ENCODE assay signal across 9 cellular contexts in genomic region chr16:84650062-84650991, GRCh38. TPM values are rescaled to one million over a fixed set of nuclear protein-coding genes. Genes with fewer than 3 reads are reported as not detected.
DNase-seq lines count a peak whose midpoint lies in the region; ATAC-seq, FAIRE-seq and TF ChIP-seq lines count a peak whose summit lies in the region.
"Had no signal": no experiment of that assay in that cellular context is flagged by ENCODE, and none has a peak within 500 bp of the region (broad histone marks: within the 10 kb centered on the region; RNA-seq: fewer than 3 reads in every experiment).

No MANE protein-coding gene starts in this region.

- peak; percentile 15 for FAIRE-seq in K562 (lab: Jason Lieb, UNC)

- peaks cover 18% of the 10 kb centered on the region for H3F3A ChIP-seq in GM23248 (ENCODE audit: insufficient read depth)

- TF ChIP-seq EP300 in K562 (IDR thresholded peaks at IDR 0.05; ENCODE audit: low read length), result no peak
- TF ChIP-seq EP300 in stomach (IDR thresholded peaks at IDR 0.05), result no peak

- no peaks in the 10 kb centered on the region for H3K9me1 ChIP-seq in K562 (ENCODE audit: control insufficient read depth, insufficient read depth, low read length)

- BruUV-seq in K562 (replicated peaks; lab: Mats Ljungman, UMichigan), result TSS peak; percentile 54

- H2AFZ ChIP-seq in GM23248 (no peak overlapping the region), K562 (ENCODE audit: low read depth, low read length) (no peak overlapping the region)

- intact Hi-C loops in K562 (cut with micrococcal nuclease), result no loop called here
- intact Hi-C loops in left colon (cut with DNase I, micrococcal nuclease), result no loop called here
- intact Hi-C loops in stomach (cut with DNase I; ENCODE audit: low total_unique reads), result no loop called here

- 42 to 43% methylated on average over 20 of the region's 20 CpGs for WGBS in GM23248 (ENCODE audit: low coverage in 1 of 2, low lambda C conversion rate in 2 of 2, missing lambda C conversion rate in 2 of 2), 2 experiments
- 85% methylated on average over 20 of the region's 20 CpGs for WGBS in K562 (ENCODE audit: insufficient coverage, low coverage, missing lambda C conversion rate)
- 69 to 78% (median 77%) methylated on average over 20 of the region's 20 CpGs for WGBS in stomach, 5 donors

- peaks cover 34% of the 10 kb centered on the region for H3K79me2 ChIP-seq in GM23248 (ENCODE audit: insufficient read depth)
- peaks cover 14% of the 10 kb centered on the region for H3K79me2 ChIP-seq in K562 (ENCODE audit: control insufficient read depth, insufficient read depth, low read length)

- DNase-seq in AG04449 (ENCODE audit: low read depth, low spot score) (peak; percentile 58), GM23248 (peak; percentile 91), K562 (ENCODE audit: extremely low read depth in 1 of 4, low spot score in 3 of 4) (no peak), kidney epithelial cell (ENCODE audit: low read depth) (peak; percentile 76), GM10266 (ENCODE audit: extremely low spot score) (no peak), NCI-H2107 treated with DMSO at 0.1 percent for 48 hours (lab: John Stamatoyannopoulos, UW; ENCODE audit: unreplicated experiment) (no peak), left colon (no peak), stomach (no peak)
- DNase-seq: GDM1 had no signal

- CTCF ChIA-PET in AG04449 (lab: Yijun Ruan, JAX) (interaction anchor here (0.9 to 4.6 kb wide), 7 partner anchors 12 to 139 kb away, joined by 3 to 23 read pairs (median 19); no protein-coding TSS in a partner anchor), K562 (lab: Yijun Ruan, JAX; ENCODE audit: low intra/inter-chr PET ratio) (no interaction called here)

- no peaks in the 10 kb centered on the region for H3K9me2 ChIP-seq in GM23248 (ENCODE audit: insufficient read depth)

- POLR2A ChIA-PET in AG04449 (lab: Yijun Ruan, JAX), result no interaction called here
- POLR2A ChIA-PET in K562 (lab: Yijun Ruan, JAX), result interaction anchor here (0.6 to 1.0 kb wide), 3 partner anchors 8 to 22 kb away, joined by 3 to 4 read pairs (median 3); no protein-coding TSS in a partner anchor

- ATAC-seq in K562, result no peak
- ATAC-seq in left colon, result no peak

- peak overlapping the region; percentile 52 for H3K27ac ChIP-seq in GM23248
- H3K27ac ChIP-seq in K562 (ENCODE audit: extremely low read depth, low read depth, low read length), result no peak overlapping the region
- H3K27ac ChIP-seq in stomach, result peak overlapping the region in 2 of 5 donors; percentile 89 to 97

- H3K4me1 ChIP-seq in GM23248 (ENCODE audit: insufficient read depth), result peaks cover 25% of the 10 kb centered on the region
- peaks cover 12 to 14% of the 10 kb centered on the region in 2 experiments; a peak in 4 of 5 replicates for H3K4me1 ChIP-seq in K562 (replicated peaks in 1 of 2; ENCODE audit: control insufficient read depth in 2 of 2, insufficient read depth in 2 of 2, low read length in 2 of 2)
- peaks cover 14 to 40% (median 32%) of the 10 kb centered on the region in 4 donors for H3K4me1 ChIP-seq in stomach

- H3K9ac ChIP-seq in GM23248 (peak overlapping the region; percentile 14; the same call in 1 of the 2 replicates), K562 (ENCODE audit: insufficient read depth in 1 of 2, low read depth in 2 of 2, low read length in 2 of 2) (no peak overlapping the region)

- TF ChIP-seq RAD21 in K562 (CRISPR knock-in tag; conservative IDR thresholded peaks at IDR 0.05 in 1 of 2, IDR thresholded peaks at IDR 0.05 in 1 of 2), result no peak

- no peaks in the 10 kb centered on the region for H4K20me1 ChIP-seq in GM23248 (ENCODE audit: insufficient read depth)
- 0 out of 2 replicates have a peak, but pooled peaks cover 7% of the 10 kb centered on the region for H4K20me1 ChIP-seq in K562 (replicated peaks; ENCODE audit: control insufficient read depth, insufficient read depth, low read length)

- TF ChIP-seq POLR2A in K562 (conservative IDR thresholded peaks at IDR 0.05) (no peak), stomach (IDR thresholded peaks at IDR 0.05) (no peak)

- H3K4me3 ChIP-seq in AG04449 (ENCODE audit: low read depth, low read length), result peak overlapping the region; percentile 20; the same call in 1 of the 2 replicates
- H3K4me3 ChIP-seq in GM23248, result peak overlapping the region; percentile 74
- no peak overlapping the region for H3K4me3 ChIP-seq in K562
- no peak overlapping the region for H3K4me3 ChIP-seq in kidney epithelial cell (ENCODE audit: low read depth, low read length)
- H3K4me3 ChIP-seq in stomach, result peak overlapping the region in 1 of 4 donors; percentile 73

- no peak for TF ChIP-seq CTCF in AG04449 (IDR thresholded peaks at IDR 0.05; ENCODE audit: insufficient read depth, low read length, missing control alignments)
- TF ChIP-seq CTCF in K562 (IDR thresholded peaks at IDR 0.05 in 2 of 3, conservative IDR thresholded peaks at IDR 0.05 in 1 of 3; ENCODE audit: insufficient read depth in 2 of 3, low read depth in 1 of 3, low read length in 3 of 3), result no peak
- no peak for TF ChIP-seq CTCF in kidney epithelial cell (IDR thresholded peaks at IDR 0.05; ENCODE audit: insufficient read depth, low read length, poor library complexity, severe bottlenecking)
- TF ChIP-seq CTCF in GM10266 (IDR thresholded peaks at IDR 0.05; ENCODE audit: control insufficient read depth, insufficient read depth, low read depth, missing control alignments), result no peak
- no peak for TF ChIP-seq CTCF in stomach (IDR thresholded peaks at IDR 0.05)

- in situ Hi-C loops in GM23248 (cut with MboI) (no loop called here), K562 (cut with MboI) (no loop called here)

- H3K27me3 ChIP-seq in GM23248 (replicated peaks; ENCODE audit: insufficient read depth), result no peaks in the 10 kb centered on the region
- H3K27me3 ChIP-seq in K562 (ENCODE audit: control insufficient read depth in 2 of 2, insufficient read depth in 2 of 2, low read length in 2 of 2), result peaks cover 0 to 3% of the 10 kb centered on the region in 2 experiments; a peak in 1 of 5 replicates
- H3K27me3 ChIP-seq in kidney epithelial cell (ENCODE audit: control insufficient read depth, insufficient read depth, low read length), result no peaks in the 10 kb centered on the region
- H3K27me3 ChIP-seq in stomach, result no peaks in the 10 kb centered on the region

- H3K4me2 ChIP-seq in GM23248 (ENCODE audit: unreplicated experiment) (peak overlapping the region; percentile 69), K562 (ENCODE audit: insufficient read depth, low read length) (no peak overlapping the region)

- H3K36me3 ChIP-seq in GM23248 (ENCODE audit: low read depth) (no peaks in the 10 kb centered on the region; the same call in 1 of the 2 replicates), K562 (ENCODE audit: control insufficient read depth, insufficient read depth, low read length) (peaks cover 37% of the 10 kb centered on the region; the same call in 2 of the 3 replicates), kidney epithelial cell (ENCODE audit: control insufficient read depth, insufficient read depth, low read length) (peaks cover 3% of the 10 kb centered on the region), stomach (peaks cover 25 to 49% (median 47%) of the 10 kb centered on the region in 4 donors)

- H3K9me3 ChIP-seq in GM23248 (ENCODE audit: low read depth), result no peaks in the 10 kb centered on the region
- H3K9me3 ChIP-seq in K562 (replicated peaks; ENCODE audit: control insufficient read depth, insufficient read depth, low read depth, low read length), result no peaks in the 10 kb centered on the region
- no peaks in the 10 kb centered on the region for H3K9me3 ChIP-seq in stomach

RNA-seq across cellular contexts. Expression of gene KLHL36, which starts 2.0 kb away (rescaled TPM):
- 68.0 and 83.9 TPM in 2 replicates for total RNA-seq in GM23248 (2014; rRNA removed; shearing (Covaris generic))
- 18.1 and 20.5 TPM in 2 replicates for polyA plus RNA-seq in GM23248 (2016; fragmentation: Nextera tagmentation; extraction: Ambion mirVana)
- 52.2 and 130 TPM in 2 replicates for total RNA-seq in K562 (2011; cell fraction: chromatin; rRNA removed; ENCODE audit: low replicate concordance)
- total RNA-seq in K562 (2011; cell fraction: nucleolus; rRNA removed), result 84.1 and 104 TPM in 2 replicates
- total RNA-seq in K562 (2011; cell fraction: nucleoplasm; rRNA removed), result 79.9 and 86.4 TPM in 2 replicates
- 30.6 and 40.4 TPM in 2 replicates for total RNA-seq in K562 (2014; rRNA removed)
- 15.5 and 16.6 TPM in 2 replicates for total RNA-seq in K562 (2014; rRNA removed; fragmentation: Illumina TruSeq; extraction: Trizol)
- total RNA-seq in K562 (2015; rRNA removed; fragmentation: Illumina TruSeq; extraction: Trizol), result 18.5 and 21.1 TPM in 2 replicates
- total RNA-seq in K562 (2021), result 48.6 and 51.2 TPM in 2 replicates
- 25.6 and 34.8 TPM in 2 replicates for polyA plus RNA-seq in K562 (2011; rRNA removed)
- polyA plus RNA-seq in K562 (2011; cell fraction: cytosol; rRNA removed), result 33.1 and 49.1 TPM in 2 replicates
- polyA plus RNA-seq in K562 (2011; cell fraction: nucleus; rRNA removed), result 59.7 and 85.8 TPM in 2 replicates
- 22.4 and 33.6 TPM in 2 replicates for polyA plus RNA-seq in K562 (2012)
- 16.5 and 20.7 TPM in 2 replicates for polyA plus RNA-seq in K562 (2014; fragmentation: Illumina TruSeq; extraction: Trizol)
- 1 to 10 TPM; 2.1 to 2.5 TPM for polyA plus RNA-seq in K562 (2014; fragmentation: Nextera tagmentation; extraction: Ambion mirVana)
- 25.4 and 30.1 TPM in 2 replicates for polyA plus RNA-seq in K562 (2014; rRNA removed)
- 31.9 and 39.3 TPM in 2 replicates for polyA minus RNA-seq in K562 (2011; rRNA and poly(A)+ RNA removed)
- polyA minus RNA-seq in K562 (2011; cell fraction: cytosol; rRNA and poly(A)+ RNA removed), result 43.7 and 62.8 TPM in 2 replicates
- 33.7 and 40.1 TPM in 2 replicates for polyA minus RNA-seq in K562 (2011; cell fraction: nucleus; rRNA and poly(A)+ RNA removed)
- 78.5 and 105 TPM in 2 replicates for total RNA-seq in kidney epithelial cell
- total RNA-seq in left colon, result 10 to 100 TPM; 45.1 to 61.8 TPM
- 10 to 100 TPM; 29.5 to 62.4 (median 43.7) TPM for total RNA-seq in stomach
- polyA plus RNA-seq in stomach, result 10 to 100 TPM; 10.5 to 14.3 (median 13.6) TPM

RNA-seq across cellular contexts. Expression of gene COTL1, which starts 32.4 kb away (rescaled TPM):
- 144 and 145 TPM in 2 replicates for total RNA-seq in GM23248 (2014; rRNA removed; shearing (Covaris generic))
- polyA plus RNA-seq in GM23248 (2016; fragmentation: Nextera tagmentation; extraction: Ambion mirVana) (370 and 399 TPM in 2 replicates), K562 (2011; rRNA removed) (33.9 and 39.4 TPM in 2 replicates), K562 (2014; fragmentation: Illumina TruSeq; extraction: Trizol) (161 TPM in 2 replicates), K562 (2014; fragmentation: Nextera tagmentation; extraction: Ambion mirVana) (10 to 100 TPM; 27.7 to 33.4 TPM), K562 (2014; rRNA removed) (91.2 and 100 TPM in 2 replicates), stomach (100 to 1,000 TPM in 2 of 3 donors, 10 to 100 TPM in 1; 52.7 to 187 (median 184) TPM)
- 27.5 and 42.5 TPM in 2 replicates for total RNA-seq in K562 (2011; cell fraction: chromatin; rRNA removed; ENCODE audit: low replicate concordance)
- total RNA-seq in K562 (2011; cell fraction: nucleolus; rRNA removed), result 32.2 and 34.5 TPM in 2 replicates
- total RNA-seq in K562 (2011; cell fraction: nucleoplasm; rRNA removed), result 35.0 and 39.8 TPM in 2 replicates
- total RNA-seq in K562 (2014; rRNA removed) (117 and 145 TPM in 2 replicates), K562 (2014; rRNA removed; fragmentation: Illumina TruSeq; extraction: Trizol) (49.5 and 60.5 TPM in 2 replicates), K562 (2015; rRNA removed; fragmentation: Illumina TruSeq; extraction: Trizol) (71.8 and 72.5 TPM in 2 replicates), K562 (2021) (185 and 186 TPM in 2 replicates), kidney epithelial cell (210 TPM in 2 replicates), left colon (10 to 100 TPM; 51.8 to 71.0 TPM), stomach (100 to 1,000 TPM in 3 of 5 donors, 10 to 100 TPM in 2; 40.3 to 184 (median 173) TPM)
- polyA plus RNA-seq in K562 (2011; cell fraction: cytosol; rRNA removed), result 54.4 and 79.1 TPM in 2 replicates
- polyA plus RNA-seq in K562 (2011; cell fraction: nucleus; rRNA removed), result 33.5 and 46.0 TPM in 2 replicates
- 111 and 131 TPM in 2 replicates for polyA plus RNA-seq in K562 (2012)
- polyA minus RNA-seq in K562 (2011; rRNA and poly(A)+ RNA removed), result 21.2 and 25.2 TPM in 2 replicates
- 32.1 and 32.6 TPM in 2 replicates for polyA minus RNA-seq in K562 (2011; cell fraction: cytosol; rRNA and poly(A)+ RNA removed)
- polyA minus RNA-seq in K562 (2011; cell fraction: nucleus; rRNA and poly(A)+ RNA removed), result 15.1 and 19.7 TPM in 2 replicates

RNA-seq across cellular contexts. Expression of gene USP10, which starts 49.5 kb away (rescaled TPM):
- 48.3 and 51.3 TPM in 2 replicates for total RNA-seq in GM23248 (2014; rRNA removed; shearing (Covaris generic))
- polyA plus RNA-seq in GM23248 (2016; fragmentation: Nextera tagmentation; extraction: Ambion mirVana) (72.4 and 74.0 TPM in 2 replicates), K562 (2011; rRNA removed) (130 and 174 TPM in 2 replicates), K562 (2014; fragmentation: Illumina TruSeq; extraction: Trizol) (161 and 197 TPM in 2 replicates), K562 (2014; fragmentation: Nextera tagmentation; extraction: Ambion mirVana) (10 to 100 TPM; 61.7 to 61.9 TPM), K562 (2014; rRNA removed) (87.2 and 93.2 TPM in 2 replicates), stomach (10 to 100 TPM; 17.1 to 33.0 (median 22.6) TPM)
- total RNA-seq in K562 (2011; cell fraction: chromatin; rRNA removed; ENCODE audit: low replicate concordance), result 154 and 338 TPM in 2 replicates
- total RNA-seq in K562 (2011; cell fraction: nucleolus; rRNA removed), result 84.7 and 99.0 TPM in 2 replicates
- total RNA-seq in K562 (2011; cell fraction: nucleoplasm; rRNA removed), result 165 and 228 TPM in 2 replicates
- total RNA-seq in K562 (2014; rRNA removed) (78.1 and 96.9 TPM in 2 replicates), K562 (2014; rRNA removed; fragmentation: Illumina TruSeq; extraction: Trizol) (116 and 129 TPM in 2 replicates), K562 (2015; rRNA removed; fragmentation: Illumina TruSeq; extraction: Trizol) (113 and 121 TPM in 2 replicates), K562 (2021) (166 and 171 TPM in 2 replicates), kidney epithelial cell (57.6 and 67.8 TPM in 2 replicates), left colon (10 to 100 TPM; 65.3 to 77.3 TPM), stomach (100 to 1,000 TPM in 1 of 5 donors, 10 to 100 TPM in 4; 37.4 to 183 (median 54.2) TPM)
- polyA plus RNA-seq in K562 (2011; cell fraction: cytosol; rRNA removed), result 147 and 220 TPM in 2 replicates
- 170 and 240 TPM in 2 replicates for polyA plus RNA-seq in K562 (2011; cell fraction: nucleus; rRNA removed)
- polyA plus RNA-seq in K562 (2012), result 98.9 and 130 TPM in 2 replicates
- polyA minus RNA-seq in K562 (2011; rRNA and poly(A)+ RNA removed), result 228 and 275 TPM in 2 replicates
- polyA minus RNA-seq in K562 (2011; cell fraction: cytosol; rRNA and poly(A)+ RNA removed), result 118 and 134 TPM in 2 replicates
- polyA minus RNA-seq in K562 (2011; cell fraction: nucleus; rRNA and poly(A)+ RNA removed), result 62.6 and 87.9 TPM in 2 replicates

Comparison
In these comparisons a context has a peak if more than half of its experiments do, and no peak if none do; other contexts are left out.
1. DNase-seq: peak in AG04449 (single experiment), GM23248 (single experiment) and kidney epithelial cell (single experiment); none in K562 (0 of 4), GM10266 (single experiment), NCI-H2107 treated with DMSO at 0.1 percent for 48 hours (single experiment), left colon (0 of 2) and stomach (single experiment).
2. H3K4me3 ChIP-seq: peak in AG04449 (single experiment) and GM23248 (single experiment); none in K562 (single experiment) and kidney epithelial cell (single experiment).